ENCODE assay signal across 9 cellular contexts in genomic region chr1:67367370-67368345, GRCh38. TPM values are rescaled to one million over a fixed set of nuclear protein-coding genes. Genes with fewer than 3 reads are reported as not detected.
DNase-seq lines count a peak whose midpoint lies in the region; ATAC-seq and TF ChIP-seq lines count a peak whose summit lies in the region.
"Had no signal": no experiment of that assay in that cellular context is flagged by ENCODE, and none has a peak within 500 bp of the region (broad histone marks: within the 10 kb centered on the region; RNA-seq: fewer than 3 reads in every experiment).

No MANE protein-coding gene starts in this region.

- 39% methylated on average over 8 of the region's 8 CpGs for WGBS in prostate gland

- H3K27me3 ChIP-seq in prostate gland (replicated peaks; ENCODE audit: insufficient read depth), result no peaks in the 10 kb centered on the region
- H3K27me3 ChIP-seq: neural progenitor cell had no signal

- ATAC-seq in HG02938 (IDR thresholded peaks at IDR 0.05; ENCODE audit: unreplicated experiment), result no peak

- no peak overlapping the region for H3K4me3 ChIP-seq in epithelial cell of esophagus (ENCODE audit: low read length)
- no peak overlapping the region for H3K4me3 ChIP-seq in retinal pigment epithelial cell (ENCODE audit: low read length)
- H3K4me3 ChIP-seq in prostate gland, result no peak overlapping the region
- H3K4me3 ChIP-seq: neural progenitor cell had no signal

- DNase-seq in NCI-H82 (lab: John Stamatoyannopoulos, UW) (peak; percentile 31), NCI-H82 treated with DMSO at 0.1 percent for 48 hours (lab: John Stamatoyannopoulos, UW; ENCODE audit: unreplicated experiment) (no peak), NCI-H2227 treated with DMSO at 0.1 percent for 48 hours (lab: John Stamatoyannopoulos, UW) (peak; percentile 59), epithelial cell of esophagus (ENCODE audit: low read depth) (peak; percentile 39), retinal pigment epithelial cell (ENCODE audit: low read depth) (no peak), prostate gland (ENCODE audit: low spot score) (no peak), SKM-1 treated with dmso at 0.1 percent for 144 hours (lab: John Stamatoyannopoulos, UW; ENCODE audit: unreplicated experiment) (no peak)

- no peak for TF ChIP-seq POLR2A in prostate gland (IDR thresholded peaks at IDR 0.05)

- no peak for TF ChIP-seq CTCF in epithelial cell of esophagus (IDR thresholded peaks at IDR 0.05; ENCODE audit: insufficient read depth, low read depth, low read length, missing control alignments)
- TF ChIP-seq CTCF in retinal pigment epithelial cell (conservative IDR thresholded peaks at IDR 0.05; ENCODE audit: low read depth, low read length), result peak; percentile 23
- TF ChIP-seq CTCF in prostate gland (IDR thresholded peaks at IDR 0.05), result no peak

- H3K9me3 ChIP-seq in prostate gland, result no peaks in the 10 kb centered on the region

- no peaks in the 10 kb centered on the region for H3K4me1 ChIP-seq in prostate gland (replicated peaks)

- H3K27ac ChIP-seq in prostate gland, result no peak overlapping the region
- H3K27ac ChIP-seq: neural progenitor cell had no signal

- H3K36me3 ChIP-seq in prostate gland, result no peaks in the 10 kb centered on the region
- H3K36me3 ChIP-seq: neural progenitor cell had no signal

- intact Hi-C loops in prostate gland (cut with DNase I), result no loop called here

RNA-seq across cellular contexts. Expression of gene IL12RB2, which starts 60.0 kb away (rescaled TPM):
- total RNA-seq in prostate gland, result 1 to 10 TPM in 1 of 2 donors, under 1 TPM in 1; 0.18 to 1.6 TPM

Comparison
In these comparisons a context has a peak if more than half of its experiments do, and no peak if none do; other contexts are left out.
1. DNase-seq: peak in NCI-H82 (single experiment), NCI-H2227 treated with DMSO at 0.1 percent for 48 hours (single experiment) and epithelial cell of esophagus (single experiment); none in NCI-H82 treated with DMSO at 0.1 percent for 48 hours (single experiment), retinal pigment epithelial cell (single experiment), prostate gland (single experiment) and SKM-1 treated with dmso at 0.1 percent for 144 hours (single experiment).